Comparison of ENCODE assay signal across 23 cellular contexts in genomic region chr5:142034994-142035393, GRCh38.
"Had no signal": no experiment of that assay in that cellular context is flagged by ENCODE, and none has a peak within 500 bp of the region (broad histone marks: within the 10 kb centered on the region; RNA-seq: fewer than 3 reads in every experiment).

No MANE protein-coding gene starts in this region.

- H3K4me3 ChIP-seq: cardiac muscle cell, esophagus muscularis mucosa, heart right ventricle, left ventricle myocardium inferior, neural progenitor cell, ovary, SJSA1, thoracic aorta, upper lobe of left lung had no signal

- H3K27me3 ChIP-seq: cardiac muscle cell, esophagus muscularis mucosa, heart right ventricle, neural progenitor cell, ovary, upper lobe of left lung had no signal

- DNase-seq: activated B cell treated with CpG ODN at 0.5 μM for 24 hours; activated CD4-positive, alpha-beta T cell treated with anti-CD3 and anti-CD28 coated beads for 48 hours; activated naive CD4-positive, alpha-beta T cell treated with anti-CD3 and anti-CD28 coated beads, Interleukin-2, amount 50 U/mL, for 16 hours; amygdala; effector CD8-positive, alpha-beta T cell; heart right ventricle; kidney glomerular epithelial cell; left ventricle myocardium inferior; mammary epithelial cell; midbrain; ovary; stimulated activated CD4-positive, alpha-beta T cell treated with anti-CD3 and anti-CD28 coated beads, Interleukin-4, amount 100 ng/mL, for 4 hours; T-helper 9 cell; upper lobe of left lung had no signal

- H3K27ac ChIP-seq: cardiac muscle cell, esophagus muscularis mucosa, heart right ventricle, left ventricle myocardium inferior, neural progenitor cell, ovary, SJSA1, thoracic aorta, upper lobe of left lung had no signal

- H3K4me3 Mint-ChIP-seq: activated B cell treated with CpG ODN at 0.5 μM for 24 hours; dendritic cell treated with granulocyte-macrophage colony-stimulating factor and Interleukin-4, amounts not matched to agents 40 ng/mL and 50 ng/mL, for 4 days; neural progenitor cell; stimulated activated memory B cell treated with anti-CD40 and anti-IgM and Interleukin-4, amounts not matched to agents 10 μg/mL and 1 μg/mL and 100 μg/mL, for 72 hours had no signal

- H3K4me1 Mint-ChIP-seq: activated B cell treated with CpG ODN at 0.5 μM for 24 hours; neural progenitor cell; stimulated activated memory B cell treated with anti-CD40 and anti-IgM and Interleukin-4, amounts not matched to agents 10 μg/mL and 1 μg/mL and 100 μg/mL, for 72 hours had no signal

- H3K36me3 ChIP-seq: cardiac muscle cell, esophagus muscularis mucosa, heart right ventricle, left ventricle myocardium inferior, neural progenitor cell, ovary, SJSA1, thoracic aorta, upper lobe of left lung had no signal

- H3K27ac Mint-ChIP-seq: activated B cell treated with CpG ODN at 0.5 μM for 24 hours; activated T-helper 2 cell treated with anti-CD3 and anti-CD28 coated beads, Interferon-gamma antibody, Interleukin-2, Interleukin-4, amounts not matched to agents 10 μg/mL and 5 μg/mL and 100 μg/mL, durations not matched to agents 14 hours and 24 hours and 36 hours; dendritic cell treated with granulocyte-macrophage colony-stimulating factor and Interleukin-4, amounts not matched to agents 40 ng/mL and 50 ng/mL, for 4 days; neural progenitor cell; stimulated activated memory B cell treated with anti-CD40 and anti-IgM and Interleukin-4, amounts not matched to agents 10 μg/mL and 1 μg/mL and 100 μg/mL, for 72 hours had no signal

- H3K36me3 Mint-ChIP-seq: neural progenitor cell; stimulated activated memory B cell treated with anti-CD40 and anti-IgM and Interleukin-4, amounts not matched to agents 10 μg/mL and 1 μg/mL and 100 μg/mL, for 72 hours had no signal

- H3K9me3 ChIP-seq: esophagus muscularis mucosa, heart right ventricle, left ventricle myocardium inferior, ovary, SJSA1, thoracic aorta, upper lobe of left lung had no signal

- H3K4me1 ChIP-seq: esophagus muscularis mucosa, left ventricle myocardium inferior, neural progenitor cell, SJSA1, upper lobe of left lung had no signal

- ATAC-seq: heart right ventricle; sciatic nerve; stimulated activated memory B cell treated with anti-CD40 and anti-IgM and Interleukin-4, amounts not matched to agents 10 μg/mL and 1 μg/mL and 100 μg/mL, for 72 hours had no signal

- H3K9me3 Mint-ChIP-seq: activated T-helper 2 cell treated with anti-CD3 and anti-CD28 coated beads, Interferon-gamma antibody, Interleukin-2, Interleukin-4, amounts not matched to agents 10 μg/mL and 5 μg/mL and 100 μg/mL, durations not matched to agents 14 hours and 24 hours and 36 hours; dendritic cell treated with granulocyte-macrophage colony-stimulating factor and Interleukin-4, amounts not matched to agents 40 ng/mL and 50 ng/mL, for 4 days; neural progenitor cell; stimulated activated memory B cell treated with anti-CD40 and anti-IgM and Interleukin-4, amounts not matched to agents 10 μg/mL and 1 μg/mL and 100 μg/mL, for 72 hours had no signal
